ENCODE assay signal across 27 cellular contexts in the genomic region with DNA sequence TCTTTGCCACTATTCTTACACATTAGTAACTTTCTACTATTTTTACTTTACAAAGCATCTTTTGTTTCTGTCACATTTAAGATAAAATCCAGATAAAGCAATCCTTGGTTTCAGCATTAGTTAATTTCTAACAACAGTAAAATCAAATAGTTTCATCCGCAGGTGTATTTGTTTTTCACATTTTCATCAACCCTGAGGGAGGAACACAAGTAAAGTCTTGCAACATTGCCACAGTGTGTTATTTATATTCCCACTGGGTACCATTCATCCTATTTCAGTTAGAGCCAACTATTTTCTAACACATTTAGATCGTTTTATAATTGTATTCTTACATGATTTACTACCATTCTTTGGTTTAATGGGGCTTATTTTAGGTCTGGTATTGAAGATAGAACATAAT.
"Had no signal": no experiment of that assay in that cellular context is flagged by ENCODE, and none has a peak within 500 bp of the region (broad histone marks: within the 10 kb centered on the region; RNA-seq: fewer than 3 reads in every experiment).

No MANE protein-coding gene starts in this region.

- H3K27ac ChIP-seq: epithelial cell of prostate, esophagus squamous epithelium, heart left ventricle, WERI-Rb-1 had no signal

- H3K9me3 ChIP-seq: esophagus squamous epithelium, heart left ventricle had no signal

- H3K36me3 ChIP-seq: esophagus squamous epithelium, heart left ventricle, WERI-Rb-1 had no signal

- H3K27me3 Mint-ChIP-seq: activated B cell treated with CpG ODN at 0.5 μM for 24 hours; activated T-helper 17 cell treated with anti-CD3 and anti-CD28 coated beads, Interleukin-2, amount 50 U/mL, for 72 hours had no signal

- H3K36me3 Mint-ChIP-seq: activated naive CD8-positive, alpha-beta T cell had no signal

- H3K9me3 Mint-ChIP-seq: activated B cell treated with CpG ODN at 0.5 μM for 24 hours; activated CD8-positive, alpha-beta T cell treated with anti-CD3 and anti-CD28 coated beads for 36 hours; activated T-cell treated with anti-CD3 and anti-CD28 coated beads, Interleukin-2, amount 50 U/mL, for 4 hours; activated T-helper 17 cell treated with anti-CD3 and anti-CD28 coated beads, Interleukin-2, amount 50 U/mL, for 72 hours; T-helper 1 cell treated with Interleukin-12 subunit alpha and Interleukin-12 subunit beta and Interleukin-4 antibody, amounts not matched to agents 30 μg/mL and 1 μg/mL, for 36 hours had no signal

- H3K4me3 Mint-ChIP-seq: activated B cell treated with CpG ODN at 0.5 μM for 24 hours; activated CD8-positive, alpha-beta T cell treated with anti-CD3 and anti-CD28 coated beads for 36 hours; activated naive CD8-positive, alpha-beta T cell; activated T-cell treated with anti-CD3 and anti-CD28 coated beads, Interleukin-2, amount 50 U/mL, for 4 hours; activated T-helper 17 cell treated with anti-CD3 and anti-CD28 coated beads, Interleukin-2, amount 50 U/mL, for 72 hours; T-helper 1 cell treated with Interleukin-12 subunit alpha and Interleukin-12 subunit beta and Interleukin-4 antibody, amounts not matched to agents 30 μg/mL and 1 μg/mL, for 36 hours had no signal

- H3K4me3 ChIP-seq: esophagus squamous epithelium, heart left ventricle had no signal

- H3K27ac Mint-ChIP-seq: activated B cell treated with CpG ODN at 0.5 μM for 24 hours; activated CD8-positive, alpha-beta T cell treated with anti-CD3 and anti-CD28 coated beads for 36 hours; activated naive CD8-positive, alpha-beta T cell; activated T-helper 17 cell treated with anti-CD3 and anti-CD28 coated beads, Interleukin-2, amount 50 U/mL, for 72 hours; T-helper 1 cell treated with Interleukin-12 subunit alpha and Interleukin-12 subunit beta and Interleukin-4 antibody, amounts not matched to agents 30 μg/mL and 1 μg/mL, for 36 hours had no signal

- H3K4me1 Mint-ChIP-seq: activated B cell treated with CpG ODN at 0.5 μM for 24 hours; activated T-helper 17 cell treated with anti-CD3 and anti-CD28 coated beads, Interleukin-2, amount 50 U/mL, for 72 hours had no signal

- ATAC-seq: activated CD4-positive, CD25-positive, alpha-beta regulatory T cell treated with anti-CD3 and anti-CD28 coated beads, Interleukin-2, amount 50 U/mL, for 24 hours; activated CD8-positive, alpha-beta T cell treated with anti-CD3 and anti-CD28 coated beads for 36 hours; activated T-cell treated with anti-CD3 and anti-CD28 coated beads, Interleukin-2, amount 50 U/mL, for 4 hours; activated T-helper 17 cell treated with anti-CD3 and anti-CD28 coated beads, Interleukin-2, amount 50 U/mL, for 72 hours; heart left ventricle had no signal

- DNase-seq: activated B cell treated with CpG ODN at 0.5 μM for 24 hours; activated CD4-positive, alpha-beta T cell treated with anti-CD3 and anti-CD28 coated beads for 48 hours; activated CD4-positive, alpha-beta T cell treated with anti-CD3 and anti-CD28 coated beads, Interleukin-2, amount 50 U/mL, for 1 hour; activated CD4-positive, alpha-beta T cell treated with anti-CD3 and anti-CD28 coated beads, Interleukin-2, amount 50 U/mL, for 48 hours; activated CD8-positive, alpha-beta memory T cell treated with anti-CD3 and anti-CD28 coated beads for 24 hours; activated CD8-positive, alpha-beta T cell treated with anti-CD3 and anti-CD28 coated beads for 36 hours; activated effector memory CD4-positive, alpha-beta T cell treated with Interleukin-2 at 50 U/mL for 16 hours; activated gamma-delta T cell treated with Interleukin-2 at 50 U/mL for 16 hours; activated naive CD4-positive, alpha-beta T cell treated with anti-CD3 and anti-CD28 coated beads, Interleukin-2, amount 50 U/mL, for 16 hours; activated naive CD4-positive, alpha-beta T cell treated with Interleukin-2 at 50 U/mL for 16 hours; activated T-cell treated with anti-CD3 and anti-CD28 coated beads, Interleukin-2, amount 50 U/mL, for 4 hours; amniotic stem cell; anterior cingulate cortex; caudate nucleus; cortex of kidney; dermis blood vessel endothelial cell; effector CD4-positive, alpha-beta T cell; esophagus squamous epithelium; glutamatergic neuron; heart left ventricle; T-helper 9 cell; WERI-Rb-1 had no signal
